ENCODE assay signal across 8 cellular contexts in genomic region chr1:205210876-205211838, GRCh38. TPM values are rescaled to one million over a fixed set of nuclear protein-coding genes. Genes with fewer than 3 reads are reported as not detected.
DNase-seq lines count a peak whose midpoint lies in the region; ATAC-seq and TF ChIP-seq lines count a peak whose summit lies in the region.

DSTYK (minus strand) TSS chr1:205211702; CDS start chr1:205211535, 167 bp downstream.

- CTCF ChIA-PET in PC-3 (lab: Charles Lee) = no interaction called here

- ATAC-seq in GM21528 (IDR thresholded peaks at IDR 0.05; ENCODE audit: low FRiP score, unreplicated experiment) = peak; percentile 84
- ATAC-seq in PC-3 = peak; percentile 90
- ATAC-seq in mucosa of descending colon = peak; percentile 96

- H3K4me3 ChIP-seq in PC-3 (ENCODE audit: low read length) = peak within 1 kb of the TSS; percentile 89
- peak within 1 kb of the TSS; percentile 75 for H3K4me3 ChIP-seq in mucosa of descending colon

- no peaks in the 10 kb centered on the region for H3K27me3 Mint-ChIP-seq in IgD-negative memory B cell

- H4K20me1 ChIP-seq in PC-3 (ENCODE audit: low read length) = no peaks in the 10 kb centered on the region

- peak within 1 kb of the TSS; percentile 95 to 99 (median 99) for H3K27ac Mint-ChIP-seq in IgD-negative memory B cell

- H3K9me3 ChIP-seq in PC-3 (ENCODE audit: low read length) (no peaks in the 10 kb centered on the region), mucosa of descending colon (no peaks in the 10 kb centered on the region)

- POLR2A ChIA-PET in PC-3 (lab: Charles Lee; ENCODE audit: unreplicated experiment) = no interaction called here

- BruUV-seq in PC-3 (replicated peaks; lab: Mats Ljungman, UMichigan) = no TSS peak

- no peak for TF ChIP-seq CTCF in PC-3 (conservative IDR thresholded peaks at IDR 0.05; ENCODE audit: low read depth, low read length)
- no peak for TF ChIP-seq CTCF in mucosa of descending colon (IDR thresholded peaks at IDR 0.05)

- H3K4me3 Mint-ChIP-seq in IgD-negative memory B cell = peak within 1 kb of the TSS; percentile 94 to 100 (median 97)

- H3K36me3 Mint-ChIP-seq in IgD-negative memory B cell = no peaks in the 10 kb centered on the region

- H3F3A ChIP-seq in PC-3 (ENCODE audit: low read length, unreplicated experiment) = no peaks in the 10 kb centered on the region

- H3K36me3 ChIP-seq in PC-3 (ENCODE audit: low read depth, low read length) (no peaks in the 10 kb centered on the region), mucosa of descending colon (ENCODE audit: low read depth) (no peaks in the 10 kb centered on the region)

- peak within 1 kb of the TSS; percentile 82 for H3K4me2 ChIP-seq in PC-3 (ENCODE audit: low read length)

- H3K27me3 ChIP-seq in PC-3 (ENCODE audit: low read length) = no peaks in the 10 kb centered on the region

- H3K27ac ChIP-seq in PC-3 (ENCODE audit: low read length) (peak within 1 kb of the TSS; percentile 71), epithelial cell of prostate (peak within 1 kb of the TSS; percentile 71)

- intact Hi-C loops in PC-3 (cut with micrococcal nuclease) (loop anchor here (1.0 to 2.0 kb wide), 4 partner anchors 18 to 88 kb away; no protein-coding TSS in a partner anchor), mucosa of descending colon (cut with DNase I, micrococcal nuclease) (no loop called here)

- H3K9ac ChIP-seq in PC-3 (ENCODE audit: low read length) = peak within 1 kb of the TSS; percentile 90

- DNase-seq in DMS 273 (lab: John Stamatoyannopoulos, UW; ENCODE audit: unreplicated experiment) (peak; percentile 98), PC-3 (peak; percentile 97), activated T-cell treated with anti-CD3 and anti-CD28 coated beads for 48 hours (ENCODE audit: low read depth) (peak; percentile 87), epithelial cell of prostate (ENCODE audit: low read depth, low spot score) (peak; percentile 75), mucosa of descending colon (peak; percentile 92 to 95 (median 93))
- DNase-seq in stimulated activated CD8-positive, alpha-beta memory T cell treated with anti-CD3 and anti-CD28 coated beads, Interleukin-4, amount 100 ng/mL, for 1 hour (ENCODE audit: low read depth in 2 of 2, low spot score in 1 of 2) = peak; percentile 71 to 83

- peaks cover 20 to 38% (median 24%) of the 10 kb centered on the region in 3 donors for H3K4me1 Mint-ChIP-seq in IgD-negative memory B cell

- peaks cover 10% of the 10 kb centered on the region; the same call in 1 of the 2 replicates for H3K4me1 ChIP-seq in PC-3 (ENCODE audit: insufficient read depth, low read length)
- H3K4me1 ChIP-seq in mucosa of descending colon (ENCODE audit: low read depth) = peaks cover 3% of the 10 kb centered on the region

- H3K79me2 ChIP-seq in PC-3 (ENCODE audit: low read length) = peaks cover 37% of the 10 kb centered on the region

- H3K9me2 ChIP-seq in PC-3 (replicated peaks; ENCODE audit: low read length) = no peaks in the 10 kb centered on the region

- H3K9me3 Mint-ChIP-seq in IgD-negative memory B cell = no peaks in the 10 kb centered on the region

- H2AFZ ChIP-seq in PC-3 (ENCODE audit: low read length) = peak within 1 kb of the TSS; percentile 92

RNA-seq across cellular contexts. Expression of gene DSTYK, which starts in this region (rescaled TPM):
- polyA plus RNA-seq in IgD-negative memory B cell = 6.1 TPM
- total RNA-seq in PC-3 (2014; rRNA removed) (8.4 and 9.3 TPM in 2 replicates), mucosa of descending colon (10 to 100 TPM in 1 of 3 donors, 1 to 10 TPM in 2; 5.3 to 13.9 (median 5.8) TPM)

Comparison
In these comparisons a context has a peak if more than half of its experiments do, and no peak if none do; other contexts are left out.
1. Peak in every context shown above with its lines: DNase-seq, ATAC-seq, H3K4me3 ChIP-seq and H3K27ac ChIP-seq.